In the genomic region with DNA sequence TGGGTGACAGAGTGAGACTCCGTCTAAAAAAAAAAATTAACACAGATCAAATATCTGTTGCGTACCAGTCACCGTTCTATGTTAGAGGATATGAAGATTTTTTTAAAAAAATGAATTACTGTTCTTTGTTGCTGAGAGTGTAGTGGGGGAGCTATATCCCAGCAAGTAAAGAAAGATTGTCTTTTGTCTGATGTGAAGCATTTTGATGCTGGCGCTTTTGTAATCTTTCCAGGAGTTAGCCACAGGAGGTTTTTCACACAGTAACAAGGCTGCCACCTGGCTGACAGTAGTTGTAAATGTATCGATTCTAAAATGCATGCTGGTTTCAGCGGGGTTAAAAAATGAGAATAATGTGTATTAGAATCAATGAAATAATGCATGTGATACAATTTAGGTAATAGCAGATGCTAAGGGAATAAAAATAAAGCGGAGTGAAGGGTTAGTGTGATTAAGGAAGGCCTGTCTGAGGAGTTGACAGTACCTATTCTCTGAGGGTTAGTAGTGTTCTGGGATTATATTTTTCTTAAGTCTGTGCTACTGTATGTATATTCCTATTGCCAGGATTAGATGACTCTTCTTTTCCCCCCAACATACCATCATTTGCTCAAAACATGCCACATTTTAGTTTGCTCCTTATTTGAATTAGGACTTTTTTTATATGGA, we compare ENCODE assay signal across 8 cellular contexts. TPM values are rescaled to one million over a fixed set of nuclear protein-coding genes. Genes with fewer than 3 reads are reported as not detected.
DNase-seq lines count a peak whose midpoint lies in the region; ATAC-seq and TF ChIP-seq lines count a peak whose summit lies in the region.

No MANE protein-coding gene starts in this region.

- no peaks in the 10 kb centered on the region for H3K27me3 Mint-ChIP-seq in activated CD8-positive, alpha-beta T cell treated with anti-CD3 and anti-CD28 coated beads for 36 hours

- DNase-seq in Ammon's horn (ENCODE audit: low spot score) (peak; percentile 78), GM13976 (ENCODE audit: low spot score) (peak; percentile 71), NCI-H345 treated with DMSO at 0.1 percent for 48 hours (lab: John Stamatoyannopoulos, UW; ENCODE audit: unreplicated experiment) (peak; percentile 8), epithelial cell of esophagus (ENCODE audit: low read depth) (peak; percentile 69), NCI-H1930 (lab: John Stamatoyannopoulos, UW) (no peak)
- DNase-seq in activated CD8-positive, alpha-beta T cell treated with anti-CD3 and anti-CD28 coated beads for 36 hours = peak; percentile 74

- no peak overlapping the region for H2AFZ ChIP-seq in neuron (ENCODE audit: low read depth, low read length)

- peaks cover 47% of the 10 kb centered on the region for H3K36me3 Mint-ChIP-seq in activated CD8-positive, alpha-beta T cell treated with anti-CD3 and anti-CD28 coated beads for 36 hours (ENCODE audit: low read depth)

- H3K36me3 ChIP-seq in neuron (ENCODE audit: insufficient read depth, low read length) = peaks cover 7% of the 10 kb centered on the region

- H3K4me3 ChIP-seq in epithelial cell of esophagus (ENCODE audit: low read length) (no peak overlapping the region), neuron (ENCODE audit: low read length) (peak overlapping the region; percentile 28)

- peak overlapping the region; percentile 96 for H3K27ac Mint-ChIP-seq in activated CD8-positive, alpha-beta T cell treated with anti-CD3 and anti-CD28 coated beads for 36 hours

- POLR2A ChIA-PET in activated CD8-positive, alpha-beta T cell treated with anti-CD3 and anti-CD28 coated beads for 36 hours (lab: Charles Lee) = interaction anchor here (0.8 to 10.8 kb wide), 11 partner anchors 14 to 103 kb away, joined by 3 to 179 read pairs (median 7); no protein-coding TSS in a partner anchor

- TF ChIP-seq CTCF in GM13976 (IDR thresholded peaks at IDR 0.05; ENCODE audit: borderline replicate concordance, control extremely low read depth, extremely low read depth, insufficient read depth, missing control alignments) (peak; percentile 37), epithelial cell of esophagus (IDR thresholded peaks at IDR 0.05; ENCODE audit: insufficient read depth, low read depth, low read length, missing control alignments) (peak; percentile 75)
- TF ChIP-seq CTCF in activated CD8-positive, alpha-beta T cell treated with anti-CD3 and anti-CD28 coated beads for 36 hours (IDR thresholded peaks at IDR 0.05) = peak; percentile 89

- H3K4me1 ChIP-seq in neuron (ENCODE audit: insufficient read depth, low read length) = peaks cover 17% of the 10 kb centered on the region

- in situ Hi-C loops in GM13976 (cut with MboI; ENCODE audit: low sequenced_read_pairs, unreplicated experiment) = loop anchor here (10.0 kb wide), 1 partner anchor 105 kb away; no protein-coding TSS in a partner anchor

- intact Hi-C loops in activated CD8-positive, alpha-beta T cell treated with anti-CD3 and anti-CD28 coated beads for 36 hours (cut with micrococcal nuclease) = loop anchor here (1.0 to 5.0 kb wide), 2 partner anchors 33 to 104 kb away; no protein-coding TSS in a partner anchor

- peak overlapping the region; percentile 95 for H3K4me3 Mint-ChIP-seq in activated CD8-positive, alpha-beta T cell treated with anti-CD3 and anti-CD28 coated beads for 36 hours

- peaks cover 33% of the 10 kb centered on the region for H3K4me1 Mint-ChIP-seq in activated CD8-positive, alpha-beta T cell treated with anti-CD3 and anti-CD28 coated beads for 36 hours (ENCODE audit: low read depth)

- CTCF ChIA-PET in activated CD8-positive, alpha-beta T cell treated with anti-CD3 and anti-CD28 coated beads for 36 hours (lab: Charles Lee) = interaction anchor here (0.6 to 9.1 kb wide), 33 partner anchors 8 to 691 kb away, joined by 3 to 277 read pairs (median 5); no protein-coding TSS in a partner anchor

- no peaks in the 10 kb centered on the region for H3K9me3 Mint-ChIP-seq in activated CD8-positive, alpha-beta T cell treated with anti-CD3 and anti-CD28 coated beads for 36 hours

- no peaks in the 10 kb centered on the region for H3K27me3 ChIP-seq in neuron (ENCODE audit: insufficient read depth, low read length)

- peaks cover 2% of the 10 kb centered on the region for H3K9me3 ChIP-seq in neuron (ENCODE audit: low read length)

- ATAC-seq in activated CD8-positive, alpha-beta T cell treated with anti-CD3 and anti-CD28 coated beads for 36 hours = no peak
- ATAC-seq in HG03520 (IDR thresholded peaks at IDR 0.05; ENCODE audit: unreplicated experiment) = no peak

RNA-seq across cellular contexts. Expression of a gene that starts 3.4 kb away (rescaled TPM):
- total RNA-seq in activated CD8-positive, alpha-beta T cell treated with anti-CD3 and anti-CD28 coated beads for 36 hours = 100 to 1,000 TPM; 198 TPM

Comparison
In these comparisons a context has a peak if more than half of its experiments do, and no peak if none do; other contexts are left out.
1. DNase-seq: peak in Ammon's horn (single experiment), GM13976 (single experiment), NCI-H345 treated with DMSO at 0.1 percent for 48 hours (single experiment), activated CD8-positive, alpha-beta T cell treated with anti-CD3 and anti-CD28 coated beads for 36 hours (single experiment) and epithelial cell of esophagus (single experiment); none in NCI-H1930 (0 of 2).
2. CTCF ChIP-seq: peak in every context shown above with its lines; median percentile 89 in activated CD8-positive, alpha-beta T cell treated with anti-CD3 and anti-CD28 coated beads for 36 hours; 75 in epithelial cell of esophagus; 37 in GM13976.